ENCODE assay signal across 2 cellular contexts in the genomic region with DNA sequence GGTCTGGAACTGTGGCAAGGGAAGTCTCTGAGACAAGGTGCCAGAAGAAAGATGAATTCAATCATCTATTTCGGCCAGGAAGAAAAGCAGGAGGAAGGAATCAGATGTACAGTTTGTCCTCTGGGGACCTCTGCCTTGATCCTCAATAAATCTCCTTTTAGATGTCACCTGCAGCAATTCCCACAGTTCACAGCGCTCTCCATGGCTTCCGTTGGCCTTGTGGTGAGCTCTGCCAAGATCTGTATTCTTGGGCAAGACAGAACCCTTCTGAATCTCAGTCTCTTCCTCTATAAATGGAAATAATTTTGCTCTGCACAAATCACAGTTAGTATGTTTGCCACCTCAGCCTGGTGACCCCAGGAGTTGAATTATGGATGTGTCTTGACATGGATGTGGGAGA. TPM values are rescaled to one million over a fixed set of nuclear protein-coding genes. Genes with fewer than 3 reads are reported as not detected.
"Had no signal": no experiment of that assay in that cellular context is flagged by ENCODE, and none has a peak within 500 bp of the region (broad histone marks: within the 10 kb centered on the region; RNA-seq: fewer than 3 reads in every experiment).

No MANE protein-coding gene starts in this region.

RNA-seq across cellular contexts. Expression of gene PRSS3, which starts 8.8 kb away (rescaled TPM):
- total RNA-seq: HepG2 had no signal
- polyA plus RNA-seq: HepG2, IgD-negative memory B cell had no signal
